In genomic region chr3:184175981-184176376, GRCh38 we compare ENCODE assay signal across 8 cellular contexts. TPM values are rescaled to one million over a fixed set of nuclear protein-coding genes. Genes with fewer than 3 reads are reported as not detected.
A peak's percentile ranks its signal among the peaks of the same experiment; 100 is the strongest.
DNase-seq lines count a peak whose midpoint lies in the region; ATAC-seq and TF ChIP-seq lines count a peak whose summit lies in the region.

No MANE protein-coding gene starts in this region.

- peaks cover 4 to 23% (median 9%) of the 10 kb centered on the region in 5 donors for H3K36me3 Mint-ChIP-seq in naive thymus-derived CD4-positive, alpha-beta T cell

- CTCF ChIA-PET in naive thymus-derived CD4-positive, alpha-beta T cell (lab: Charles Lee), result no interaction called here

- H3K4me1 ChIP-seq in colonic mucosa, result peaks cover 12% of the 10 kb centered on the region
- peaks cover 18 to 20% of the 10 kb centered on the region in 2 donors for H3K4me1 ChIP-seq in naive thymus-derived CD4-positive, alpha-beta T cell (ENCODE audit: control insufficient read depth in 2 of 2, insufficient read depth in 2 of 2, low read length in 2 of 2)

- H3K4me3 ChIP-seq in AG09309 (ENCODE audit: control insufficient read depth, low read depth, low read length) (peak overlapping the region; percentile 82), LNCaP clone FGC (ENCODE audit: low read depth, low read length) (peak overlapping the region; percentile 86), colonic mucosa (peak overlapping the region; percentile 93)
- H3K4me3 ChIP-seq in naive thymus-derived CD4-positive, alpha-beta T cell (ENCODE audit: low read length), result peak overlapping the region; percentile 82

- H3K27me3 Mint-ChIP-seq in naive thymus-derived CD4-positive, alpha-beta T cell, result no peaks in the 10 kb centered on the region

- H3K4me1 Mint-ChIP-seq in naive thymus-derived CD4-positive, alpha-beta T cell, result peaks cover 14 to 46% (median 38%) of the 10 kb centered on the region in 7 donors

- H3K27ac Mint-ChIP-seq in naive thymus-derived CD4-positive, alpha-beta T cell, result peak overlapping the region in 7 of 9 donors; percentile 36 to 91 (median 84)

- H3K9me3 Mint-ChIP-seq in naive thymus-derived CD4-positive, alpha-beta T cell, result no peaks in the 10 kb centered on the region

- H3K27ac ChIP-seq in colonic mucosa, result peak overlapping the region; percentile 61
- peak overlapping the region; percentile 95 for H3K27ac ChIP-seq in naive thymus-derived CD4-positive, alpha-beta T cell (ENCODE audit: low read depth, low read length)

- DNase-seq in AG09309 (ENCODE audit: low read depth), result no peak
- DNase-seq in LNCaP clone FGC (ENCODE audit: low read depth), result no peak
- DNase-seq in colonic mucosa, result no peak
- no peak for DNase-seq in naive thymus-derived CD4-positive, alpha-beta T cell
- no peak for DNase-seq in NCI-H446 treated with DMSO at 0.1 percent for 48 hours (lab: John Stamatoyannopoulos, UW)
- DNase-seq in NCI-H1930 (lab: John Stamatoyannopoulos, UW), result no peak

- no peak for ATAC-seq in naive thymus-derived CD4-positive, alpha-beta T cell
- ATAC-seq in HG02885 (IDR thresholded peaks at IDR 0.05; ENCODE audit: poor library complexity, unreplicated experiment) (no peak), HG03135 (IDR thresholded peaks at IDR 0.05; ENCODE audit: unreplicated experiment) (no peak)

- H3K9me3 ChIP-seq in colonic mucosa, result no peaks in the 10 kb centered on the region
- H3K9me3 ChIP-seq in naive thymus-derived CD4-positive, alpha-beta T cell (ENCODE audit: control insufficient read depth in 2 of 3, low read length in 3 of 3), result no peaks in the 10 kb centered on the region

- H3K9ac ChIP-seq in colonic mucosa (ENCODE audit: low read depth in 2 of 2, low read length in 2 of 2), result peak overlapping the region; percentile 60 to 96

- POLR2A ChIA-PET in naive thymus-derived CD4-positive, alpha-beta T cell (lab: Charles Lee), result interaction anchor here (1.0 to 2.9 kb wide), 2 partner anchors 10 to 161 kb away, joined by 3 to 15 read pairs; partner anchors contain the start of gene ABCF3

- peak overlapping the region; percentile 89 to 98 (median 96) for H3K4me3 Mint-ChIP-seq in naive thymus-derived CD4-positive, alpha-beta T cell

- peaks cover 23% of the 10 kb centered on the region for H3K36me3 ChIP-seq in colonic mucosa
- peaks cover 6 to 49% (median 10%) of the 10 kb centered on the region in 3 experiments for H3K36me3 ChIP-seq in naive thymus-derived CD4-positive, alpha-beta T cell (ENCODE audit: control insufficient read depth in 2 of 3, insufficient read depth in 3 of 3, low read length in 3 of 3)

- intact Hi-C loops in colonic mucosa (cut with DNase I), result no loop called here
- intact Hi-C loops in naive thymus-derived CD4-positive, alpha-beta T cell (cut with micrococcal nuclease), result loop anchor here (2.0 to 10.0 kb wide), 2 partner anchors 539 to 541 kb away; partner anchors contain the start of gene KLHL24 (in 1 of the 2)

- no peaks in the 10 kb centered on the region for H3K27me3 ChIP-seq in colonic mucosa
- H3K27me3 ChIP-seq in naive thymus-derived CD4-positive, alpha-beta T cell (ENCODE audit: control insufficient read depth in 2 of 2, insufficient read depth in 2 of 2, low read length in 2 of 2), result no peaks in the 10 kb centered on the region

- no peak for TF ChIP-seq CTCF in AG09309 (IDR thresholded peaks at IDR 0.05; ENCODE audit: control insufficient read depth, insufficient read depth, low read depth, low read length, missing control alignments)
- TF ChIP-seq CTCF in LNCaP clone FGC (IDR thresholded peaks at IDR 0.05; ENCODE audit: control insufficient read depth, extremely low read depth, insufficient read depth), result no peak
- TF ChIP-seq CTCF in colonic mucosa (IDR thresholded peaks at IDR 0.05), result no peak

RNA-seq across cellular contexts. Expression of gene AP2M1, which starts 1.3 kb away (rescaled TPM):
- 100 to 1,000 TPM; 206 to 255 TPM for total RNA-seq in colonic mucosa
- 100 to 1,000 TPM; 111 to 217 (median 185) TPM for total RNA-seq in naive thymus-derived CD4-positive, alpha-beta T cell
- 100 to 1,000 TPM; 217 to 261 TPM for polyA plus RNA-seq in naive thymus-derived CD4-positive, alpha-beta T cell

RNA-seq across cellular contexts. Expression of gene ABCF3, which starts 10.0 kb away (rescaled TPM):
- 10 to 100 TPM; 54.6 to 82.4 TPM for total RNA-seq in colonic mucosa
- 100 to 1,000 TPM in 4 of 5 experiments, 10 to 100 TPM in 1; 79.3 to 153 (median 117) TPM for total RNA-seq in naive thymus-derived CD4-positive, alpha-beta T cell
- 10 to 100 TPM; 47.0 to 73.5 TPM for polyA plus RNA-seq in naive thymus-derived CD4-positive, alpha-beta T cell

RNA-seq across cellular contexts. Expression of gene DVL3, which starts 20.8 kb away (rescaled TPM):
- 10 to 100 TPM; 60.8 to 64.6 TPM for total RNA-seq in colonic mucosa
- 10 to 100 TPM; 32.0 to 45.3 (median 39.4) TPM for total RNA-seq in naive thymus-derived CD4-positive, alpha-beta T cell
- polyA plus RNA-seq in naive thymus-derived CD4-positive, alpha-beta T cell, result 1 to 10 TPM; 3.1 to 7.7 TPM

RNA-seq across cellular contexts. Expression of gene EIF2B5, which starts 40.8 kb away (rescaled TPM):
- total RNA-seq in colonic mucosa, result 10 to 100 TPM; 36.0 to 58.3 TPM
- total RNA-seq in naive thymus-derived CD4-positive, alpha-beta T cell, result 10 to 100 TPM; 47.2 to 87.2 (median 67.7) TPM
- 10 to 100 TPM; 59.7 to 74.8 TPM for polyA plus RNA-seq in naive thymus-derived CD4-positive, alpha-beta T cell

RNA-seq across cellular contexts. Expression of gene VWA5B2, which starts 53.4 kb away (rescaled TPM):
- total RNA-seq in colonic mucosa, result 1 to 10 TPM; 2.1 to 2.3 TPM
- not detected for total RNA-seq in naive thymus-derived CD4-positive, alpha-beta T cell
- not detected for polyA plus RNA-seq in naive thymus-derived CD4-positive, alpha-beta T cell
